ENCODE assay signal across 15 cellular contexts in the genomic region with DNA sequence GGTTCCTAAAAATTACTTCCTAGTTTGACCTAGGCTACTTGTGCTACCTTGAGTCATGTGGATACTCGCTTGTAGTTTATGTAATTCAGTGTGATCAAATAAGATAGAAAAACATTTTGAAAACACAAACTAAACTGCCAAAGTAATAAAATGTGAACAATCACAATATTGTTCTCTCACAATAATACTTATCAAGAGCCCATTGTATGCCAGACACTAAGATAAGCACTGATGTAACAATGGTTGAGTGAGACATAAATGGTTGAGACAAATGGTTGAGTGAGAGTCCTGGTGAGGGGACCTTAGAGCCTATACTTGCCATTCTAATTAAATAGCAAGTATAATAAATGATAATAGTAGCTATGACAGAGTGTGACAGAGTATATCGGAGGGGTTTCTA. TPM values are rescaled to one million over a fixed set of nuclear protein-coding genes. Genes with fewer than 3 reads are reported as not detected.
A peak's percentile ranks its signal among the peaks of the same experiment; 100 is the strongest.
DNase-seq lines count a peak whose midpoint lies in the region; ATAC-seq, FAIRE-seq and TF ChIP-seq lines count a peak whose summit lies in the region.
"Had no signal": no experiment of that assay in that cellular context is flagged by ENCODE, and none has a peak within 500 bp of the region (broad histone marks: within the 10 kb centered on the region; RNA-seq: fewer than 3 reads in every experiment).

No MANE protein-coding gene starts in this region.

- H3K27me3 Mint-ChIP-seq in Caco-2 (ENCODE audit: insufficient read depth, unreplicated experiment), result no peaks in the 10 kb centered on the region
- no peaks in the 10 kb centered on the region for H3K27me3 Mint-ChIP-seq in activated T-cell treated with anti-CD3 and anti-CD28 coated beads, Interleukin-2, amount 50 U/mL, for 72 hours (ENCODE audit: low read depth)
- H3K27me3 Mint-ChIP-seq: CD4-positive, CD25-positive, alpha-beta regulatory T cell had no signal

- DNase-seq in Caco-2 (no peak), endothelial cell of umbilical vein (ENCODE audit: low read depth, low spot score) (peak; percentile 10), left lobe of liver (ENCODE audit: low spot score) (no peak), putamen (ENCODE audit: low spot score) (peak; percentile 67), NCI-H446 (lab: John Stamatoyannopoulos, UW) (no peak), DMS153 (lab: John Stamatoyannopoulos, UW) (no peak)
- DNase-seq in activated T-cell treated with anti-CD3 and anti-CD28 coated beads, Interleukin-2, amount 50 U/mL, for 48 hours, result no peak
- DNase-seq in activated T-cell treated with anti-CD3 and anti-CD28 coated beads, Interleukin-2, amount 50 U/mL, for 72 hours, result no peak
- DNase-seq: CD4-positive, CD25-positive, alpha-beta regulatory T cell; GOT3; KG1; NCI-H1092; PC-9 had no signal

- intact Hi-C loops in Caco-2 (cut with micrococcal nuclease; ENCODE audit: unreplicated experiment), result loop anchor here (2.0 to 5.0 kb wide), 2 partner anchors 28 to 43 kb away; a partner anchor contains a TSS
- intact Hi-C loops in endothelial cell of umbilical vein (cut with micrococcal nuclease), result no loop called here

- no peaks in the 10 kb centered on the region for H3K9me3 Mint-ChIP-seq in Caco-2 (ENCODE audit: unreplicated experiment)
- H3K9me3 Mint-ChIP-seq in activated T-cell treated with anti-CD3 and anti-CD28 coated beads, Interleukin-2, amount 50 U/mL, for 72 hours, result no peaks in the 10 kb centered on the region

- no peak overlapping the region for H3K27ac ChIP-seq in endothelial cell of umbilical vein (ENCODE audit: insufficient read depth, low read depth, low read length)
- H3K27ac ChIP-seq: PC-9 had no signal

- H3K4me1 Mint-ChIP-seq in Caco-2 (ENCODE audit: low read depth, unreplicated experiment), result peaks cover 26% of the 10 kb centered on the region
- no peaks in the 10 kb centered on the region for H3K4me1 Mint-ChIP-seq in activated T-cell treated with anti-CD3 and anti-CD28 coated beads, Interleukin-2, amount 50 U/mL, for 72 hours (ENCODE audit: low read depth)

- POLR2A ChIA-PET in Caco-2 (lab: Charles Lee), result no interaction called here
- POLR2A ChIA-PET in endothelial cell of umbilical vein (lab: Charles Lee), result interaction anchor here (0.6 kb wide), 1 partner anchor 30 kb away, joined by 4 read pairs; no protein-coding TSS in a partner anchor

- TF ChIP-seq POLR2A in endothelial cell of umbilical vein (IDR thresholded peaks at IDR 0.05; ENCODE audit: low read depth, low read length), result no peak

- H3K4me2 ChIP-seq in endothelial cell of umbilical vein (ENCODE audit: insufficient read depth, low read length), result no peak overlapping the region
- H3K4me2 ChIP-seq: PC-9 had no signal

- CTCF ChIA-PET in Caco-2 (lab: Charles Lee), result no interaction called here
- CTCF ChIA-PET in endothelial cell of umbilical vein (lab: Charles Lee), result interaction anchor here (1.1 to 4.5 kb wide), 2 partner anchors 9 to 12 kb away, joined by 3 to 20 read pairs; no protein-coding TSS in a partner anchor

- no peaks in the 10 kb centered on the region for H3K9me1 ChIP-seq in endothelial cell of umbilical vein (replicated peaks; ENCODE audit: control insufficient read depth, extremely low read depth, insufficient read depth, low read length)

- H3K9ac ChIP-seq in endothelial cell of umbilical vein (replicated peaks; ENCODE audit: extremely low read depth, insufficient read depth, low read length), result no peak overlapping the region

- dilution Hi-C loops in endothelial cell of umbilical vein (cut with MboI; ENCODE audit: extremely low pct_ligation_motif_present, low sequenced_read_pairs), result no loop called here

- no peak overlapping the region for H2AFZ ChIP-seq in endothelial cell of umbilical vein (ENCODE audit: low read depth, low read length)
- H2AFZ ChIP-seq: PC-9 had no signal

- peaks cover 42% of the 10 kb centered on the region for H3K4me1 ChIP-seq in Caco-2
- peaks cover 5% of the 10 kb centered on the region for H3K4me1 ChIP-seq in endothelial cell of umbilical vein (ENCODE audit: control insufficient read depth, extremely low read depth, insufficient read depth, low read length)

- peak overlapping the region; percentile 48 for H3K27ac Mint-ChIP-seq in Caco-2 (ENCODE audit: unreplicated experiment)
- no peak overlapping the region for H3K27ac Mint-ChIP-seq in activated T-cell treated with anti-CD3 and anti-CD28 coated beads, Interleukin-2, amount 50 U/mL, for 72 hours

- BruUV-seq in Caco-2 (replicated peaks; lab: Mats Ljungman, UMichigan) (no TSS peak), endothelial cell of umbilical vein (replicated peaks; lab: Mats Ljungman, UMichigan) (no TSS peak)

- H3K9me3 ChIP-seq in Caco-2 (no peaks in the 10 kb centered on the region), endothelial cell of umbilical vein (replicated peaks; ENCODE audit: control insufficient read depth, insufficient read depth, low read length) (no peaks in the 10 kb centered on the region)

- peak; percentile 28 for ATAC-seq in left lobe of liver
- ATAC-seq in activated T-cell treated with anti-CD3 and anti-CD28 coated beads, Interleukin-2, amount 50 U/mL, for 72 hours (replicated peaks in 1 of 2), result no peak
- ATAC-seq: Right ventricle myocardium inferior had no signal

- no peak for TF ChIP-seq CTCF in Caco-2 (IDR thresholded peaks at IDR 0.05; ENCODE audit: insufficient read depth in 1 of 2, low read depth in 1 of 2, low read length in 1 of 2, severe bottlenecking in 1 of 2, unreplicated experiment in 1 of 2)
- TF ChIP-seq CTCF in endothelial cell of umbilical vein (IDR thresholded peaks at IDR 0.05; ENCODE audit: extremely low read depth in 1 of 2, insufficient read depth in 1 of 2, low read depth in 1 of 2, low read length in 2 of 2), result no peak

- H3K4me3 ChIP-seq in Caco-2 (ENCODE audit: low read depth, low read length) (no peak overlapping the region), endothelial cell of umbilical vein (replicated peaks in 1 of 3; ENCODE audit: insufficient read depth in 1 of 3, low read depth in 1 of 3, low read length in 3 of 3) (no peak overlapping the region)
- H3K4me3 ChIP-seq: PC-9 had no signal

- H3K79me2 ChIP-seq in endothelial cell of umbilical vein (ENCODE audit: control insufficient read depth, insufficient read depth, low read length), result peaks cover 8% of the 10 kb centered on the region

- peaks cover 53% of the 10 kb centered on the region for H3K36me3 Mint-ChIP-seq in Caco-2 (ENCODE audit: insufficient read depth, unreplicated experiment)
- peaks cover 11 to 48% of the 10 kb centered on the region in 2 donors for H3K36me3 Mint-ChIP-seq in activated T-cell treated with anti-CD3 and anti-CD28 coated beads, Interleukin-2, amount 50 U/mL, for 72 hours (ENCODE audit: insufficient read depth in 2 of 2)

- no peaks in the 10 kb centered on the region for H4K20me1 ChIP-seq in endothelial cell of umbilical vein (replicated peaks; ENCODE audit: control insufficient read depth, extremely low read depth, insufficient read depth, low read length)

- no peak for FAIRE-seq in endothelial cell of umbilical vein (lab: Jason Lieb, UNC)
- FAIRE-seq: D721Med had no signal

- no peaks in the 10 kb centered on the region for H3K27me3 ChIP-seq in Caco-2 (replicated peaks; ENCODE audit: control insufficient read depth, insufficient read depth, low read length)
- no peaks in the 10 kb centered on the region for H3K27me3 ChIP-seq in endothelial cell of umbilical vein (ENCODE audit: control insufficient read depth in 2 of 2, insufficient read depth in 2 of 2, low read length in 2 of 2)

- H3K4me3 Mint-ChIP-seq in Caco-2 (ENCODE audit: unreplicated experiment), result no peak overlapping the region
- no peak overlapping the region for H3K4me3 Mint-ChIP-seq in activated T-cell treated with anti-CD3 and anti-CD28 coated beads, Interleukin-2, amount 50 U/mL, for 72 hours
- H3K4me3 Mint-ChIP-seq: CD4-positive, CD25-positive, alpha-beta regulatory T cell had no signal

- no peaks in the 10 kb centered on the region; the same call in 1 of the 2 replicates for H3K36me3 ChIP-seq in Caco-2 (ENCODE audit: control insufficient read depth, insufficient read depth, low read length)
- H3K36me3 ChIP-seq in endothelial cell of umbilical vein (ENCODE audit: control insufficient read depth in 2 of 2, extremely low read depth in 1 of 2, insufficient read depth in 2 of 2, low read length in 2 of 2), result peaks cover 0 to 10% of the 10 kb centered on the region in 2 experiments

TF ChIP-seq in endothelial cell of umbilical vein, 7 proteins besides CTCF, POLR2A, EP300 and RAD21:
- TF ChIP-seq, protein P1, sequence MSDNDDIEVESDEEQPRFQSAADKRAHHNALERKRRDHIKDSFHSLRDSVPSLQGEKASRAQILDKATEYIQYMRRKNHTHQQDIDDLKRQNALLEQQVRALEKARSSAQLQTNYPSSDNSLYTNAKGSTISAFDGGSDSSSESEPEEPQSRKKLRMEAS (IDR thresholded peaks at IDR 0.05; ENCODE audit: insufficient read depth, insufficient read length), result no peak
- TF ChIP-seq GATA2 (IDR thresholded peaks at IDR 0.05; ENCODE audit: insufficient read depth, insufficient read length, low read depth, low read length) (no peak), FOS (IDR thresholded peaks at IDR 0.05; ENCODE audit: borderline replicate concordance, insufficient read depth, low read length) (no peak), EZH2 (IDR thresholded peaks at IDR 0.05; ENCODE audit: borderline replicate concordance, low read depth, low read length, severe bottlenecking) (no peak), JUN (IDR thresholded peaks at IDR 0.05; ENCODE audit: borderline replicate concordance, insufficient read depth, insufficient read length, low read depth) (no peak), POLR2AphosphoS5 (IDR thresholded peaks at IDR 0.05; ENCODE audit: insufficient read depth, low read depth, low read length) (no peak), MYC (IDR thresholded peaks at IDR 0.05; ENCODE audit: low read depth, low read length) (no peak)

RNA-seq across cellular contexts. Expression of a gene that starts 41.7 kb away (rescaled TPM):
- 58.8 and 63.4 TPM in 2 replicates for total RNA-seq in Caco-2 (2022)
- total RNA-seq in endothelial cell of umbilical vein, result 56.2 and 57.1 TPM in 2 replicates
- 11.5 and 12.9 TPM in 2 replicates for polyA plus RNA-seq in endothelial cell of umbilical vein
- 27.1 and 30.9 TPM in 2 replicates for polyA plus RNA-seq in endothelial cell of umbilical vein (2011; cell fraction: cytosol; rRNA removed)
- polyA plus RNA-seq in endothelial cell of umbilical vein (2011; cell fraction: nucleus; rRNA removed), result 42.4 and 47.1 TPM in 2 replicates
- polyA plus RNA-seq in endothelial cell of umbilical vein (2012), result 20.8 and 31.7 TPM in 2 replicates
- polyA minus RNA-seq in endothelial cell of umbilical vein, result 46.9 and 49.5 TPM in 2 replicates
- polyA minus RNA-seq in endothelial cell of umbilical vein (2011; cell fraction: cytosol; rRNA and poly(A)+ RNA removed), result 48.4 TPM
- 26.1 and 38.1 TPM in 2 replicates for polyA minus RNA-seq in endothelial cell of umbilical vein (2011; cell fraction: nucleus; rRNA and poly(A)+ RNA removed)
- total RNA-seq in left lobe of liver, result 16.1 TPM
- total RNA-seq in activated T-cell treated with anti-CD3 and anti-CD28 coated beads, Interleukin-2, amount 50 U/mL, for 72 hours, result 100 to 1,000 TPM; 111 to 134 TPM

Comparison
In these comparisons a context has a peak if more than half of its experiments do, and no peak if none do; other contexts are left out.
1. DNase-seq: peak in endothelial cell of umbilical vein (single experiment) and putamen (single experiment); none in Caco-2 (0 of 2), left lobe of liver (single experiment), activated T-cell treated with anti-CD3 and anti-CD28 coated beads, Interleukin-2, amount 50 U/mL, for 48 hours (0 of 2), NCI-H446 (0 of 2), activated T-cell treated with anti-CD3 and anti-CD28 coated beads, Interleukin-2, amount 50 U/mL, for 72 hours (0 of 2) and DMS153 (single experiment).